ENCODE assay signal across 8 cellular contexts in genomic region chr10:46022978-46023702, GRCh38. TPM values are rescaled to one million over a fixed set of nuclear protein-coding genes. Genes with fewer than 3 reads are reported as not detected.
DNase-seq lines count a peak whose midpoint lies in the region; FAIRE-seq and TF ChIP-seq lines count a peak whose summit lies in the region.

No MANE protein-coding gene starts in this region.

- H3K36me3 Mint-ChIP-seq in astrocyte (ENCODE audit: low read depth, unreplicated experiment) = peaks cover 5% of the 10 kb centered on the region

- H4K20me1 ChIP-seq in astrocyte (ENCODE audit: insufficient read depth, low read length) = peaks cover 92% of the 10 kb centered on the region

- H3K4me1 Mint-ChIP-seq in astrocyte (ENCODE audit: low read depth, unreplicated experiment) = peaks cover 72% of the 10 kb centered on the region

- H3K4me3 Mint-ChIP-seq in astrocyte (ENCODE audit: unreplicated experiment) = peak overlapping the region; percentile 85

- H2AFZ ChIP-seq in astrocyte (ENCODE audit: low read depth, low read length) = peak overlapping the region; percentile 82

- DNase-seq in GDM1 (lab: John Stamatoyannopoulos, UW) (peak; percentile 31), H4 (ENCODE audit: low spot score) (peak; percentile 90), M059J (ENCODE audit: low read depth) (peak; percentile 97), T-helper 22 cell (ENCODE audit: low read depth) (peak; percentile 78), astrocyte (ENCODE audit: low read depth) (peak; percentile 90), hippocampal formation (lab: John Stamatoyannopoulos, UW) (peak; percentile 77 to 89), renal cortical epithelial cell (ENCODE audit: low read depth) (peak; percentile 97), NCI-H1105 treated with DMSO at 0.1 percent for 48 hours (lab: John Stamatoyannopoulos, UW) (no peak)

- FAIRE-seq in astrocyte (lab: Jason Lieb, UNC) = no peak

- no peak for TF ChIP-seq CTCF in astrocyte (IDR thresholded peaks at IDR 0.05; ENCODE audit: insufficient read depth, low read depth, low read length)

- H3K9me3 ChIP-seq in astrocyte (ENCODE audit: insufficient read depth, low read depth, low read length) = no peaks in the 10 kb centered on the region

- peaks cover 54% of the 10 kb centered on the region for H3K4me1 ChIP-seq in astrocyte (ENCODE audit: insufficient read depth, low read length)

- peak overlapping the region; percentile 87 for H3K9ac ChIP-seq in astrocyte (ENCODE audit: low read length)

- peaks cover 98% of the 10 kb centered on the region for H3K79me2 ChIP-seq in astrocyte (ENCODE audit: insufficient read depth, low read length)

- H3K27ac Mint-ChIP-seq in astrocyte (ENCODE audit: unreplicated experiment) = peak overlapping the region; percentile 95

- H3K27ac ChIP-seq in astrocyte (ENCODE audit: low read depth, low read length) = peak overlapping the region; percentile 93

- no peaks in the 10 kb centered on the region for H3K27me3 Mint-ChIP-seq in astrocyte (ENCODE audit: low read depth, unreplicated experiment)

- H3K4me2 ChIP-seq in astrocyte (ENCODE audit: low read length) = peak overlapping the region; percentile 92

- H3K36me3 ChIP-seq in astrocyte (ENCODE audit: insufficient read depth, low read length) = no peaks in the 10 kb centered on the region

- H3K9me3 Mint-ChIP-seq in astrocyte (ENCODE audit: unreplicated experiment) = no peaks in the 10 kb centered on the region

- H3K4me3 ChIP-seq in astrocyte (ENCODE audit: insufficient read depth, low read depth, low read length) = peak overlapping the region; percentile 66

- H3K27me3 ChIP-seq in astrocyte (ENCODE audit: insufficient read depth, low read length) = no peaks in the 10 kb centered on the region

RNA-seq across cellular contexts. Expression of gene NCOA4, which starts 7.3 kb away (rescaled TPM):
- total RNA-seq in H4 (2014; rRNA removed; shearing (Covaris generic)) = 184 and 185 TPM in 2 replicates
- total RNA-seq in M059J (2014; rRNA removed; shearing (Covaris generic)) = 147 and 160 TPM in 2 replicates
- total RNA-seq in astrocyte (116 and 120 TPM in 2 replicates), renal cortical epithelial cell (265 and 272 TPM in 2 replicates)

RNA-seq across cellular contexts. Expression of gene MSMB, which starts 22.9 kb away (rescaled TPM):
- not detected in 2 replicates for total RNA-seq in H4 (2014; rRNA removed; shearing (Covaris generic))
- not detected in 2 replicates for total RNA-seq in M059J (2014; rRNA removed; shearing (Covaris generic))
- not detected in 2 replicates for total RNA-seq in astrocyte
- total RNA-seq in renal cortical epithelial cell = not detected in 2 replicates

RNA-seq across cellular contexts. Expression of gene TIMM23, which starts 50.9 kb away (rescaled TPM):
- 138 and 155 TPM in 2 replicates for total RNA-seq in H4 (2014; rRNA removed; shearing (Covaris generic))
- 130 and 145 TPM in 2 replicates for total RNA-seq in M059J (2014; rRNA removed; shearing (Covaris generic))
- total RNA-seq in astrocyte (90.9 and 93.2 TPM in 2 replicates), renal cortical epithelial cell (91.4 and 120 TPM in 2 replicates)
